24 cellular contexts compared by ENCODE assay signal in genomic region chr1:194339451-194339850, GRCh38.
DNase-seq lines count a peak whose midpoint lies in the region; ATAC-seq and TF ChIP-seq lines count a peak whose summit lies in the region.
"Had no signal": no experiment of that assay in that cellular context is flagged by ENCODE, and none has a peak within 500 bp of the region (broad histone marks: within the 10 kb centered on the region; RNA-seq: fewer than 3 reads in every experiment).

No MANE protein-coding gene starts in this region.

- H3K36me3 ChIP-seq in KMS-11 (ENCODE audit: insufficient read depth): no peaks in the 10 kb centered on the region
- H3K36me3 ChIP-seq in OCI-LY1 (ENCODE audit: insufficient read depth, low read length): no peaks in the 10 kb centered on the region
- H3K36me3 ChIP-seq in heart left ventricle: no peaks in the 10 kb centered on the region
- H3K36me3 ChIP-seq: BLaER1 treated with 17β-estradiol and CSF1 and Interleukin-3, amounts not matched to agents 10 nM and 100 nM; SJCRH30 had no signal

- WGBS in heart left ventricle, 4 donors: 78 to 86% (median 82%) methylated on average over 2 of the region's 2 CpGs

- H3K4me2 ChIP-seq in KMS-11: peak overlapping the region; percentile 18; the same call in 1 of the 2 replicates
- no peak overlapping the region for H3K4me2 ChIP-seq in OCI-LY1 (ENCODE audit: low read length)
- H3K4me2 ChIP-seq: A549; BLaER1 treated with 17β-estradiol and CSF1 and Interleukin-3, amounts not matched to agents 10 nM and 100 nM; PC-9 had no signal

- no peaks in the 10 kb centered on the region for H3F3A ChIP-seq in OCI-LY1 (ENCODE audit: insufficient read depth, low read length)

- H4K20me1 ChIP-seq in KMS-11 (ENCODE audit: insufficient read depth) (no peaks in the 10 kb centered on the region), OCI-LY1 (ENCODE audit: insufficient read depth, low read length) (no peaks in the 10 kb centered on the region)
- H4K20me1 ChIP-seq: BLaER1 treated with 17β-estradiol and CSF1 and Interleukin-3, amounts not matched to agents 10 nM and 100 nM had no signal

- TF ChIP-seq POLR2A in heart left ventricle (IDR thresholded peaks at IDR 0.05): no peak

- H3K4me3 ChIP-seq in KMS-11 (IDR thresholded peaks at IDR 0.05; ENCODE audit: insufficient read depth, low read depth, low read length) (no peak overlapping the region), OCI-LY1 (ENCODE audit: low read depth, low read length, poor library complexity, severe bottlenecking) (no peak overlapping the region), heart left ventricle (no peak overlapping the region)
- H3K4me3 ChIP-seq: A549; BLaER1 treated with 17β-estradiol and CSF1 and Interleukin-3, amounts not matched to agents 10 nM and 100 nM; PC-9; SJCRH30 had no signal

- H3K4me1 ChIP-seq in KMS-11 (ENCODE audit: low read depth, poor library complexity, severe bottlenecking) (peaks cover 26% of the 10 kb centered on the region), OCI-LY1 (ENCODE audit: insufficient read depth, low read length, severe bottlenecking) (peaks cover 16% of the 10 kb centered on the region), heart left ventricle (no peaks in the 10 kb centered on the region)
- H3K4me1 ChIP-seq: A549; BLaER1 treated with 17β-estradiol and CSF1 and Interleukin-3, amounts not matched to agents 10 nM and 100 nM; SJCRH30 had no signal

- TF ChIP-seq CTCF in KMS-11 (conservative IDR thresholded peaks at IDR 0.05; ENCODE audit: low read depth, low read length) (no peak), OCI-LY1 (IDR thresholded peaks at IDR 0.05; ENCODE audit: low read length) (no peak), heart left ventricle (IDR thresholded peaks at IDR 0.05) (no peak)

- H2AFZ ChIP-seq in KMS-11 (ENCODE audit: low read depth) (no peak overlapping the region), OCI-LY1 (ENCODE audit: low read length) (peak overlapping the region; percentile 74; the same call in 1 of the 2 replicates)
- H2AFZ ChIP-seq: PC-9 had no signal

- no peak overlapping the region for H3K27ac ChIP-seq in KMS-11
- H3K27ac ChIP-seq in OCI-LY1 (ENCODE audit: low read depth, low read length, poor library complexity, severe bottlenecking): no peak overlapping the region
- H3K27ac ChIP-seq in heart left ventricle: no peak overlapping the region
- H3K27ac ChIP-seq: A549; BLaER1 treated with 17β-estradiol and CSF1 and Interleukin-3, amounts not matched to agents 10 nM and 100 nM; HL-60; PC-9; SJCRH30 had no signal

- DNase-seq in NCI-H446 treated with DMSO at 0.1 percent for 48 hours (lab: John Stamatoyannopoulos, UW) (peak; percentile 56), heart left ventricle (no peak)
- no peak for DNase-seq in activated CD4-positive, CD25-positive, alpha-beta regulatory T cell treated with anti-CD3 and anti-CD28 coated beads, Interleukin-2, amount 50 U/mL, for 72 hours
- DNase-seq: AML-193; CD4-positive, alpha-beta T cell; COR-L47; DMS79 treated with DMSO at 0.1 percent for 48 hours; Karpas-422; NCI-H1092; NCI-H1417 treated with DMSO at 0.1 percent for 48 hours; NCI-H187 treated with DMSO at 0.1 percent for 48 hours; NCI-H2107; NCI-H748 treated with DMSO at 0.1 percent for 48 hours; NK-92 treated with Interleukin-12 subunit alpha and Interleukin-12 subunit beta, amount 100 ng/mL, for 24 hours; PC-9; SJCRH30 had no signal

- no peaks in the 10 kb centered on the region for H3K9me2 ChIP-seq in OCI-LY1 (ENCODE audit: low read depth, low read length)

- H3K9ac ChIP-seq in KMS-11: no peak overlapping the region
- H3K9ac ChIP-seq in OCI-LY1 (ENCODE audit: low read length): no peak overlapping the region
- H3K9ac ChIP-seq: BLaER1 treated with 17β-estradiol and CSF1 and Interleukin-3, amounts not matched to agents 10 nM and 100 nM had no signal

- intact Hi-C loops in heart left ventricle (cut with DNase I): loop anchor here in 1 of 10 donors (5.0 kb wide), 1 partner anchor 48 kb away; no protein-coding TSS in a partner anchor

- ATAC-seq in GM19324 (IDR thresholded peaks at IDR 0.05; ENCODE audit: low FRiP score, unreplicated experiment): no peak
- no peak for ATAC-seq in HG03354 (IDR thresholded peaks at IDR 0.05; ENCODE audit: poor library complexity, severe bottlenecking, unreplicated experiment)
- ATAC-seq in heart left ventricle: no peak
- ATAC-seq: A549, Right ventricle myocardium inferior had no signal

- H3K27me3 ChIP-seq in KMS-11 (ENCODE audit: insufficient read depth, low read depth) (no peaks in the 10 kb centered on the region), OCI-LY1 (ENCODE audit: insufficient read depth, low read length) (no peaks in the 10 kb centered on the region), heart left ventricle (no peaks in the 10 kb centered on the region)
- H3K27me3 ChIP-seq: BLaER1 treated with 17β-estradiol and CSF1 and Interleukin-3, amounts not matched to agents 10 nM and 100 nM; SJCRH30 had no signal

- H3K9me3 ChIP-seq in OCI-LY1 (ENCODE audit: low read length) (no peaks in the 10 kb centered on the region), heart left ventricle (no peaks in the 10 kb centered on the region)
- H3K9me3 ChIP-seq: A549; BLaER1 treated with 17β-estradiol and CSF1 and Interleukin-3, amounts not matched to agents 10 nM and 100 nM; SJCRH30 had no signal

- H3K79me2 ChIP-seq in KMS-11 (ENCODE audit: insufficient read depth, low read depth) (no peaks in the 10 kb centered on the region), OCI-LY1 (ENCODE audit: insufficient read depth, low read length) (no peaks in the 10 kb centered on the region)
